9 cellular contexts compared by ENCODE assay signal in the genomic region with DNA sequence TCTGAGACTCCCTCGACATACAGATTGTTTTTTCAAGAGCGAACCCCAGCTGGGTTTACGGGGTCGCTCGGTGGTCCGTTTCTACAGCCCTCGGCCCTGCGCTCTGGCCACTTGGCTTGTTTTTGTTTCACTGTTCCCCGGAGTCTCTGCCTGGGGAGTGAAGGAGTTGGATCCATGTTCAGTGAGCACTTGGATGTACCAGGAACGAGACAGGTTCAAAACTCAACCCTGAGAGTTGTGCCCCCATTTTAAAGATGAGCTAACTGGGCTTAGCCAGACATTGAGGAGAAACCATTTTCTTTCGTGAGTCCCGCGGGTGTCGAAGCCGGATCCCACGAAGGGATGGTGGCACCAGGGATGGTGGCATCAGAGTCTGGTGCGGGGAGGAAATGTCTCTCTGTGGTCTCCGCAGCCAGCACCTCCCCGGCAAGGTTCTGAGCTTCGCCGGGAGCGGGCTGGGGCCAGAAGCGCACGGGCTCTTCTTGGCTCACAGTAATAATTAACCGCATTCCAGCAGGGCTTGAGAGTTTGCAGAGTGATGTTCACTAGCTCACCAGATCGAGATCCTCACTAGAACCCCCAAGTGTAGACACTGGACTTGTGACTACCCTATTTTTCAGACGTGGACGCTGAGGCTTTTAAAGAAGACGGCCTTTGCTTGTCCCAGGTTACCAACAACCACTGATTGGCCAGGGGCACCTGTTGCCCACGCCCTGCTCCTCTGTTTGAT. TPM values are rescaled to one million over a fixed set of nuclear protein-coding genes. Genes with fewer than 3 reads are reported as not detected.
DNase-seq lines count a peak whose midpoint lies in the region; ATAC-seq and TF ChIP-seq lines count a peak whose summit lies in the region.
"Had no signal": no experiment of that assay in that cellular context is flagged by ENCODE, and none has a peak within 500 bp of the region (broad histone marks: within the 10 kb centered on the region; RNA-seq: fewer than 3 reads in every experiment).

No MANE protein-coding gene starts in this region.

- H3K4me3 ChIP-seq in RWPE2 (ENCODE audit: severe bottlenecking) (peak overlapping the region; percentile 92), foreskin fibroblast (ENCODE audit: low read depth in 1 of 2, low read length in 2 of 2) (peak overlapping the region; percentile 62 to 74), Karpas-422 (ENCODE audit: low read length) (no peak overlapping the region)

- no peak for DNase-seq in CD14-positive monocyte (ENCODE audit: low spot score)
- DNase-seq in RWPE2 (ENCODE audit: low spot score), result no peak
- DNase-seq in foreskin fibroblast, result no peak
- no peak for DNase-seq in progenitor cell of endocrine pancreas (ENCODE audit: low spot score, unreplicated experiment)
- DNase-seq in DMS79 (lab: John Stamatoyannopoulos, UW), result no peak
- no peak for DNase-seq in Karpas-422
- no peak for DNase-seq in NCI-H1930 (lab: John Stamatoyannopoulos, UW)

- H3K27ac Mint-ChIP-seq in CD14-positive monocyte (no peak overlapping the region), progenitor cell of endocrine pancreas (peak overlapping the region; percentile 53)

- no peak overlapping the region for H3K4me2 ChIP-seq in Karpas-422 (ENCODE audit: low read depth, low read length, poor library complexity, severe bottlenecking)

- no peak overlapping the region for H2AFZ ChIP-seq in Karpas-422 (ENCODE audit: low read length)

- no peaks in the 10 kb centered on the region for H3K9me2 ChIP-seq in Karpas-422 (replicated peaks; ENCODE audit: insufficient read depth, low read length)

- H3K36me3 ChIP-seq in RWPE2 (ENCODE audit: low read depth), result no peaks in the 10 kb centered on the region
- H3K36me3 ChIP-seq in Karpas-422 (ENCODE audit: insufficient read depth, low read length), result no peaks in the 10 kb centered on the region

- H3K79me2 ChIP-seq in Karpas-422 (ENCODE audit: low read length), result no peaks in the 10 kb centered on the region

- no peak overlapping the region for H3K27ac ChIP-seq in RWPE2 (ENCODE audit: poor library complexity, severe bottlenecking)
- H3K27ac ChIP-seq in Karpas-422 (ENCODE audit: low read length), result no peak overlapping the region

- no peak overlapping the region for H3K9ac ChIP-seq in Karpas-422 (ENCODE audit: low read length)

- peaks cover 8 to 11% of the 10 kb centered on the region in 2 donors for H3K36me3 Mint-ChIP-seq in CD14-positive monocyte
- H3K36me3 Mint-ChIP-seq in progenitor cell of endocrine pancreas (ENCODE audit: insufficient read depth), result peaks cover 2% of the 10 kb centered on the region

- peaks cover 9 to 43% (median 34%) of the 10 kb centered on the region in 7 donors for H3K9me3 Mint-ChIP-seq in CD14-positive monocyte
- no peaks in the 10 kb centered on the region for H3K9me3 Mint-ChIP-seq in progenitor cell of endocrine pancreas (ENCODE audit: low read depth)

- TF ChIP-seq CTCF in CD14-positive monocyte (IDR thresholded peaks at IDR 0.05) (no peak), RWPE2 (IDR thresholded peaks at IDR 0.05; ENCODE audit: poor library complexity, severe bottlenecking) (no peak), foreskin fibroblast (IDR thresholded peaks at IDR 0.05; ENCODE audit: low read depth, low read length) (no peak), progenitor cell of endocrine pancreas (IDR thresholded peaks at IDR 0.05; ENCODE audit: unreplicated experiment) (no peak)

- intact Hi-C loops in CD14-positive monocyte (cut with micrococcal nuclease), result no loop called here

- peaks cover 9% of the 10 kb centered on the region for H3K4me1 ChIP-seq in RWPE2 (ENCODE audit: insufficient read depth, poor library complexity, severe bottlenecking)
- no peaks in the 10 kb centered on the region for H3K4me1 ChIP-seq in Karpas-422 (ENCODE audit: low read length)

- H3K27me3 Mint-ChIP-seq in CD14-positive monocyte (ENCODE audit: low read depth in 3 of 3) (peaks cover 89 to 99% (median 93%) of the 10 kb centered on the region in 3 donors), progenitor cell of endocrine pancreas (peaks cover 91% of the 10 kb centered on the region)

- no peaks in the 10 kb centered on the region for H3K9me3 ChIP-seq in RWPE2 (ENCODE audit: severe bottlenecking)
- H3K9me3 ChIP-seq in Karpas-422 (ENCODE audit: low read length), result no peaks in the 10 kb centered on the region

- peaks cover 13% of the 10 kb centered on the region for H3K4me1 Mint-ChIP-seq in CD14-positive monocyte
- peaks cover 14% of the 10 kb centered on the region for H3K4me1 Mint-ChIP-seq in progenitor cell of endocrine pancreas (ENCODE audit: low read depth)

- ATAC-seq in RWPE2 (ENCODE audit: low read depth) (no peak; the same call in 2 of the 3 replicates), HG03139 (IDR thresholded peaks at IDR 0.05; ENCODE audit: unreplicated experiment) (no peak)
- ATAC-seq: HepG2 had no signal

- no peaks in the 10 kb centered on the region for H4K20me1 ChIP-seq in Karpas-422 (ENCODE audit: insufficient read depth, low read depth, low read length)

- H3K27me3 ChIP-seq in RWPE2 (ENCODE audit: insufficient read depth, poor library complexity, severe bottlenecking), result peaks cover 33% of the 10 kb centered on the region
- H3K27me3 ChIP-seq in Karpas-422 (ENCODE audit: low read length), result no peaks in the 10 kb centered on the region

- H3K4me3 Mint-ChIP-seq in CD14-positive monocyte, result peak overlapping the region; percentile 51 to 85
- H3K4me3 Mint-ChIP-seq in progenitor cell of endocrine pancreas (ENCODE audit: low read depth), result peak overlapping the region; percentile 74

RNA-seq across cellular contexts. Expression of a gene that starts 1.0 kb away (rescaled TPM):
- polyA plus RNA-seq in CD14-positive monocyte, result under 1 TPM in 1 of 2 donors, not detected in 1; 0.14 TPM
- 5.8 and 11.7 TPM in 2 replicates for total RNA-seq in progenitor cell of endocrine pancreas
- total RNA-seq in Karpas-422 (2014; rRNA removed; shearing (Covaris generic); ENCODE audit: low replicate concordance), result not detected in 2 replicates
- total RNA-seq: HepG2 had no signal
- polyA plus RNA-seq: HepG2 had no signal
